Comparison of ENCODE assay signal across 8 cellular contexts in the genomic region with DNA sequence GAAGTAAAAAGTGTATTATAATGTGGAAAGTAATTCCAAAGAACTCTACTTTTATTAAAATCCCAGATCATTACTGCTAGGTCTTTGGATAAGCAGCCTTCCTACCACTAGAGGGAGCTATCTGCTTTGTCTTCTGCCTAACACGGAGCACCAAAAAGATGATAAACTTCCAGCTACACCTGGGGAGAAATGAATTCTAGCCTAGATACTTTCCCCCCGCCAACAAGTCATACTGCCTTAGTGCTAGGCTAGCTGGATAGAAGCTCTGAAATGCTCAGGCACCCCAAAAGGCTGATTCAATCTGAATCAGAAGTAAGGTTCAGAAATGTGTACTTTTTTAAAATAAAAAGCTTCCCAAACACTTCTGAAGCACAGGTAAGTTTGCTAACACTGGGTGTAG. TPM values are rescaled to one million over a fixed set of nuclear protein-coding genes. Genes with fewer than 3 reads are reported as not detected.
A peak's percentile ranks its signal among the peaks of the same experiment; 100 is the strongest.
DNase-seq lines count a peak whose midpoint lies in the region; ATAC-seq, FAIRE-seq and TF ChIP-seq lines count a peak whose summit lies in the region.

No MANE protein-coding gene starts in this region.

- H3K9me3 Mint-ChIP-seq in CD4-positive, alpha-beta memory T cell: no peaks in the 10 kb centered on the region

- H3K27ac ChIP-seq in CD4-positive, alpha-beta memory T cell (ENCODE audit: low read depth, low read length): no peak overlapping the region
- H3K27ac ChIP-seq in right cardiac atrium (ENCODE audit: low read length) (no peak overlapping the region), gastrocnemius medialis (no peak overlapping the region)

- H3K4me1 Mint-ChIP-seq in CD4-positive, alpha-beta memory T cell: peaks cover 9 to 22% (median 14%) of the 10 kb centered on the region in 4 donors

- CTCF ChIA-PET in CD4-positive, alpha-beta memory T cell (lab: Charles Lee; ENCODE audit: partially characterized antibody): interaction anchor here (0.6 to 7.2 kb wide), 59 partner anchors 8 to 1299 kb away, joined by 3 to 175 read pairs (median 5); a partner anchor contains a TSS

- H3K4me3 Mint-ChIP-seq in CD4-positive, alpha-beta memory T cell: no peak overlapping the region

- intact Hi-C loops in CD4-positive, alpha-beta memory T cell (cut with micrococcal nuclease): loop anchor here (1.0 to 5.0 kb wide), 6 partner anchors 50 to 830 kb away; a partner anchor contains a TSS
- intact Hi-C loops in right cardiac atrium (cut with DNase I) (loop anchor here in 3 of 4 donors (5.0 to 10.0 kb wide), 4 partner anchors 95 to 160 kb away; a partner anchor contains a TSS), gastrocnemius medialis (cut with DNase I; ENCODE audit: low total_unique reads) (loop anchor here (1.0 to 5.0 kb wide), 4 partner anchors 50 to 830 kb away; a partner anchor contains a TSS)

- no peaks in the 10 kb centered on the region for H3K9me3 ChIP-seq in CD4-positive, alpha-beta memory T cell (ENCODE audit: control insufficient read depth in 1 of 2, low read length in 2 of 2)
- H3K9me3 ChIP-seq in right cardiac atrium (ENCODE audit: control insufficient read depth, low read length) (no peaks in the 10 kb centered on the region), gastrocnemius medialis (no peaks in the 10 kb centered on the region)

- DNase-seq in CD4-positive, alpha-beta memory T cell: peak; percentile 57 to 73 (median 70)
- peak; percentile 18 for DNase-seq in GM18507 (ENCODE audit: extremely low spot score, insufficient read length, low read depth)
- DNase-seq in NCI-H748 (lab: John Stamatoyannopoulos, UW; ENCODE audit: unreplicated experiment): peak; percentile 65
- peak; percentile 71 for DNase-seq in amniotic epithelial cell (ENCODE audit: low read depth)
- DNase-seq in right cardiac atrium: no peak
- peak in 1 of 2 donors; percentile 6 for DNase-seq in gastrocnemius medialis
- no peak for DNase-seq in effector CD8-positive, alpha-beta T cell (lab: John Stamatoyannopoulos, UW)

- TF ChIP-seq POLR2A in gastrocnemius medialis (IDR thresholded peaks at IDR 0.05): no peak

- H3K4me3 ChIP-seq in CD4-positive, alpha-beta memory T cell (ENCODE audit: low read length in 2 of 2): no peak overlapping the region
- H3K4me3 ChIP-seq in right cardiac atrium (ENCODE audit: low read length): no peak overlapping the region
- H3K4me3 ChIP-seq in gastrocnemius medialis: no peak overlapping the region

- TF ChIP-seq CTCF in gastrocnemius medialis (IDR thresholded peaks at IDR 0.05 in 4 of 5, conservative IDR thresholded peaks at IDR 0.05 in 1 of 5): peak; percentile 66 to 86 (median 74)

- H3K36me3 Mint-ChIP-seq in CD4-positive, alpha-beta memory T cell: peaks cover 17 to 57% of the 10 kb centered on the region in 2 donors

- in situ Hi-C loops in gastrocnemius medialis (cut with MboI; ENCODE audit: low sequenced_read_pairs in 4 of 4): loop anchor here (5.0 to 25.0 kb wide), 6 partner anchors 98 to 830 kb away; a partner anchor contains a TSS

- WGBS in right cardiac atrium: 8% methylated on average over 2 of the region's 2 CpGs

- peaks cover 31% of the 10 kb centered on the region for H3K36me3 ChIP-seq in CD4-positive, alpha-beta memory T cell (ENCODE audit: insufficient read depth, low read length)
- peaks cover 0 to 13% of the 10 kb centered on the region in 2 donors for H3K36me3 ChIP-seq in gastrocnemius medialis

- ATAC-seq in HG03432 (IDR thresholded peaks at IDR 0.05; ENCODE audit: unreplicated experiment) (peak; percentile 78), right cardiac atrium (peak; percentile 71 to 82), gastrocnemius medialis (peak; percentile 77 to 93)

- no peaks in the 10 kb centered on the region for H3K27me3 Mint-ChIP-seq in CD4-positive, alpha-beta memory T cell

- no peaks in the 10 kb centered on the region for H3K27me3 ChIP-seq in CD4-positive, alpha-beta memory T cell (ENCODE audit: insufficient read depth, low read length)
- H3K27me3 ChIP-seq in right cardiac atrium (ENCODE audit: control insufficient read depth, insufficient read depth) (no peaks in the 10 kb centered on the region), gastrocnemius medialis (no peaks in the 10 kb centered on the region)

- peak overlapping the region in 6 of 7 donors; percentile 64 to 91 (median 74) for H3K27ac Mint-ChIP-seq in CD4-positive, alpha-beta memory T cell

- peak; percentile 75 for FAIRE-seq in GM18507 (lab: Jason Lieb, UNC)

- POLR2A ChIA-PET in CD4-positive, alpha-beta memory T cell (lab: Charles Lee; ENCODE audit: partially characterized antibody): interaction anchor here (0.6 to 1.5 kb wide), 9 partner anchors 18 to 852 kb away, joined by 3 to 16 read pairs (median 4); a partner anchor contains a TSS

- peaks cover 14% of the 10 kb centered on the region for H3K4me1 ChIP-seq in CD4-positive, alpha-beta memory T cell (ENCODE audit: insufficient read depth, low read length)
- H3K4me1 ChIP-seq in right cardiac atrium (ENCODE audit: control insufficient read depth, insufficient read depth, low read length): peaks cover 1% of the 10 kb centered on the region
- no peaks in the 10 kb centered on the region for H3K4me1 ChIP-seq in gastrocnemius medialis

RNA-seq across cellular contexts. Expression of a gene that starts 52.5 kb away (rescaled TPM):
- 10 to 100 TPM; 62.4 to 67.8 TPM for total RNA-seq in CD4-positive, alpha-beta memory T cell
- polyA plus RNA-seq in CD4-positive, alpha-beta memory T cell: 10 to 100 TPM; 13.1 to 16.9 TPM
- total RNA-seq in right cardiac atrium (10 to 100 TPM; 26.3 to 31.9 (median 28.0) TPM), gastrocnemius medialis (10 to 100 TPM in 2 of 4 donors, 1 to 10 TPM in 2; 6.7 to 20.8 (median 9.7) TPM)
- 16.4 TPM for polyA plus RNA-seq in right cardiac atrium

RNA-seq across cellular contexts. Expression of a gene that starts 57.1 kb away (rescaled TPM):
- total RNA-seq in CD4-positive, alpha-beta memory T cell: 1 to 10 TPM in 1 of 2 experiments, under 1 TPM in 1; 0.35 to 1.4 TPM
- polyA plus RNA-seq in CD4-positive, alpha-beta memory T cell: under 1 TPM; 0.12 to 0.18 TPM
- 10 to 100 TPM; 15.5 to 20.0 (median 17.5) TPM for total RNA-seq in right cardiac atrium
- 7.6 TPM for polyA plus RNA-seq in right cardiac atrium
- total RNA-seq in gastrocnemius medialis: 10 to 100 TPM in 1 of 4 donors, 1 to 10 TPM in 3; 4.9 to 12.0 (median 7.1) TPM

Comparison
In these comparisons a context has a peak if more than half of its experiments do, and no peak if none do; other contexts are left out.
1. DNase-seq: peak in CD4-positive, alpha-beta memory T cell (5 of 5), GM18507 (single experiment), NCI-H748 (single experiment) and amniotic epithelial cell (single experiment); none in right cardiac atrium (0 of 3) and effector CD8-positive, alpha-beta T cell (single experiment).
2. Peak in every context shown above with its lines, with median percentiles within 50 percentile points of each other: ATAC-seq.